In genomic region chr1:145785481-145785880, GRCh38 we compare ENCODE assay signal across 11 cellular contexts. TPM values are rescaled to one million over a fixed set of nuclear protein-coding genes. Genes with fewer than 3 reads are reported as not detected.
DNase-seq lines count a peak whose midpoint lies in the region; ATAC-seq and TF ChIP-seq lines count a peak whose summit lies in the region.
"Had no signal": no experiment of that assay in that cellular context is flagged by ENCODE, and none has a peak within 500 bp of the region (broad histone marks: within the 10 kb centered on the region; RNA-seq: fewer than 3 reads in every experiment).

No MANE protein-coding gene starts in this region.

- no peaks in the 10 kb centered on the region for H3K27me3 ChIP-seq in RWPE2 (ENCODE audit: insufficient read depth, poor library complexity, severe bottlenecking)
- H3K27me3 ChIP-seq in gastroesophageal sphincter: no peaks in the 10 kb centered on the region
- no peaks in the 10 kb centered on the region for H3K27me3 ChIP-seq in neuronal stem cell (ENCODE audit: control insufficient read depth in 3 of 3, insufficient read depth in 3 of 3, low read depth in 1 of 3, low read length in 3 of 3)

- H3K9ac ChIP-seq in neuronal stem cell (ENCODE audit: low read depth, low read length, poor library complexity): no peak overlapping the region

- DNase-seq in RWPE2 (ENCODE audit: low spot score): no peak
- DNase-seq in stimulated activated naive CD8-positive, alpha-beta T cell treated with anti-CD3 and anti-CD28 coated beads, Interleukin-15, Interleukin-2, amounts not matched to agents 100 U/mL and 50 U/mL, for 24 hours: no peak
- no peak for DNase-seq in activated T-cell treated with anti-CD3 and anti-CD28 coated beads, Interleukin-2, amount 50 U/mL, for 1 hour
- no peak for DNase-seq in neuronal stem cell (ENCODE audit: low spot score)
- DNase-seq in mesothelial cell of epicardium (ENCODE audit: low spot score in 2 of 2, unreplicated experiment in 2 of 2): no peak

- peaks cover 5% of the 10 kb centered on the region; the same call in 1 of the 2 replicates for H3K36me3 ChIP-seq in RWPE2 (ENCODE audit: low read depth)
- H3K36me3 ChIP-seq in gastroesophageal sphincter: peaks cover 0 to 23% of the 10 kb centered on the region in 2 donors
- H3K36me3 ChIP-seq in neuronal stem cell (replicated peaks in 1 of 2; ENCODE audit: control insufficient read depth in 2 of 2, insufficient read depth in 2 of 2, low read length in 2 of 2): peaks cover 2 to 44% of the 10 kb centered on the region in 2 donors

- H3K4me1 ChIP-seq in RWPE2 (ENCODE audit: insufficient read depth, poor library complexity, severe bottlenecking): peaks cover 27% of the 10 kb centered on the region
- H3K4me1 ChIP-seq in gastroesophageal sphincter: peaks cover 0 to 41% (median 5%) of the 10 kb centered on the region in 3 donors
- H3K4me1 ChIP-seq in neuronal stem cell (ENCODE audit: control insufficient read depth in 2 of 2, insufficient read depth in 1 of 2, low read depth in 1 of 2, low read length in 2 of 2): no peaks in the 10 kb centered on the region

- TF ChIP-seq POLR2A in gastroesophageal sphincter (IDR thresholded peaks at IDR 0.05): no peak

- H3K4me3 ChIP-seq in RWPE2 (ENCODE audit: severe bottlenecking) (no peak overlapping the region), gastroesophageal sphincter (no peak overlapping the region), neuronal stem cell (ENCODE audit: low read length in 2 of 2) (no peak overlapping the region)
- H3K4me3 ChIP-seq: lung, skin epidermis had no signal

- H3K79me1 ChIP-seq in neuronal stem cell (ENCODE audit: low read depth, low read length): no peaks in the 10 kb centered on the region

- TF ChIP-seq CTCF in RWPE2 (IDR thresholded peaks at IDR 0.05; ENCODE audit: poor library complexity, severe bottlenecking): no peak
- no peak for TF ChIP-seq CTCF in gastroesophageal sphincter (IDR thresholded peaks at IDR 0.05)
- TF ChIP-seq CTCF in mesothelial cell of epicardium (IDR thresholded peaks at IDR 0.05; ENCODE audit: unreplicated experiment): no peak

- 64 to 66% methylated on average over 2 of the region's 2 CpGs for WGBS in gastroesophageal sphincter (ENCODE audit: low coverage in 1 of 2), 2 donors
- WGBS in neuronal stem cell (ENCODE audit: extremely low coverage in 2 of 2, insufficient read length in 2 of 2, insufficient replicate concordance in 1 of 2), 2 donors: no CpG with 5 or more reads among the region's 2 CpGs

- H2BK5ac ChIP-seq in neuronal stem cell (ENCODE audit: low read length): no peak overlapping the region

- ATAC-seq in GM21423 (IDR thresholded peaks at IDR 0.05; ENCODE audit: unreplicated experiment): peak; percentile 59
- 0 out of 3 replicates have a peak, but pooled peaks have one; percentile 33 for ATAC-seq in RWPE2 (ENCODE audit: low read depth)
- no peak for ATAC-seq in gastroesophageal sphincter
- ATAC-seq in stimulated activated naive CD8-positive, alpha-beta T cell treated with anti-CD3 and anti-CD28 coated beads, Interleukin-15, Interleukin-2, amounts not matched to agents 100 U/mL and 50 U/mL, for 24 hours: peak; percentile 49
- ATAC-seq: HCT116 had no signal

- no peak overlapping the region for H2BK120ac ChIP-seq in neuronal stem cell (ENCODE audit: low read depth, low read length)

- no peaks in the 10 kb centered on the region for H3K4me1 Mint-ChIP-seq in mesothelial cell of epicardium

- H3K27me3 Mint-ChIP-seq in mesothelial cell of epicardium (ENCODE audit: low read depth): no peaks in the 10 kb centered on the region

- H3K4ac ChIP-seq in neuronal stem cell (ENCODE audit: low read length): no peak overlapping the region

- no peak overlapping the region for H4K91ac ChIP-seq in neuronal stem cell (ENCODE audit: low read depth, low read length, poor library complexity)

- H2BK15ac ChIP-seq in neuronal stem cell (ENCODE audit: low read length): no peak overlapping the region

- no peak overlapping the region for H2BK12ac ChIP-seq in neuronal stem cell (ENCODE audit: low read length)

- H3K27ac ChIP-seq in RWPE2 (ENCODE audit: poor library complexity, severe bottlenecking): peak overlapping the region; percentile 47
- H3K27ac ChIP-seq in gastroesophageal sphincter: peak overlapping the region in 3 of 4 donors; percentile 75 to 85 (median 82)
- no peak overlapping the region for H3K27ac ChIP-seq in neuronal stem cell (replicated peaks; ENCODE audit: low read length)

- H3K23ac ChIP-seq in neuronal stem cell (ENCODE audit: low read depth, low read length, poor library complexity): no peak overlapping the region

- H3K27ac Mint-ChIP-seq in mesothelial cell of epicardium: no peak overlapping the region

- H3K18ac ChIP-seq in neuronal stem cell (ENCODE audit: low read length): no peak overlapping the region

- no peak for TF ChIP-seq EP300 in gastroesophageal sphincter (IDR thresholded peaks at IDR 0.05)

- H2AK5ac ChIP-seq in neuronal stem cell (ENCODE audit: low read depth, low read length): no peak overlapping the region

- peaks cover 10% of the 10 kb centered on the region for H3K36me3 Mint-ChIP-seq in mesothelial cell of epicardium

- H3K4me3 Mint-ChIP-seq in mesothelial cell of epicardium: no peak overlapping the region
- H3K4me3 Mint-ChIP-seq: T-helper 1 cell treated with Interleukin-12 subunit alpha and Interleukin-12 subunit beta and Interleukin-4 antibody, amounts not matched to agents 30 μg/mL and 1 μg/mL, for 36 hours had no signal

- no peak overlapping the region for H3K4me2 ChIP-seq in neuronal stem cell (ENCODE audit: insufficient read depth, low read length, poor library complexity, severe bottlenecking)

- no peak overlapping the region for H3K14ac ChIP-seq in neuronal stem cell (ENCODE audit: low read length)

- H2AFZ ChIP-seq in neuronal stem cell (ENCODE audit: low read length): no peak overlapping the region

- H4K8ac ChIP-seq in neuronal stem cell (ENCODE audit: low read depth, low read length): no peak overlapping the region

- H3K9me3 Mint-ChIP-seq in mesothelial cell of epicardium: no peaks in the 10 kb centered on the region
- H3K9me3 Mint-ChIP-seq: T-helper 1 cell treated with Interleukin-12 subunit alpha and Interleukin-12 subunit beta and Interleukin-4 antibody, amounts not matched to agents 30 μg/mL and 1 μg/mL, for 36 hours had no signal

- H3K9me3 ChIP-seq in RWPE2 (ENCODE audit: severe bottlenecking) (no peaks in the 10 kb centered on the region), gastroesophageal sphincter (no peaks in the 10 kb centered on the region), neuronal stem cell (replicated peaks in 1 of 2; ENCODE audit: control insufficient read depth in 2 of 2, insufficient read depth in 1 of 2, low read depth in 1 of 2, low read length in 2 of 2) (no peaks in the 10 kb centered on the region)

RNA-seq across cellular contexts. Expression of gene RNF115, which starts 38.4 kb away (rescaled TPM):
- total RNA-seq in gastroesophageal sphincter (10 to 100 TPM; 34.3 to 54.9 (median 39.9) TPM), mesothelial cell of epicardium (13.9 to 15.3 TPM (median 15.0 TPM) in 3 replicates)
- 7.6 TPM for polyA plus RNA-seq in neuronal stem cell (2013, experiment 1 of 2)
- 7.9 TPM for polyA plus RNA-seq in neuronal stem cell (2013, experiment 2 of 2)

RNA-seq across cellular contexts. Expression of gene POLR3C, which starts 38.5 kb away (rescaled TPM):
- total RNA-seq in gastroesophageal sphincter: 10 to 100 TPM; 24.8 to 37.7 (median 29.9) TPM
- polyA plus RNA-seq in neuronal stem cell (2013, experiment 1 of 2): 12.8 TPM
- 12.3 TPM for polyA plus RNA-seq in neuronal stem cell (2013, experiment 2 of 2)
- 32.5 to 34.2 TPM (median 33.5 TPM) in 3 replicates for total RNA-seq in mesothelial cell of epicardium

RNA-seq across cellular contexts. Expression of gene NUDT17, which starts 59.9 kb away (rescaled TPM):
- total RNA-seq in gastroesophageal sphincter: 1 to 10 TPM in 3 of 4 donors, under 1 TPM in 1; 0.40 to 3.5 (median 2.2) TPM
- polyA plus RNA-seq in neuronal stem cell (2013, experiment 1 of 2): 3.9 TPM
- polyA plus RNA-seq in neuronal stem cell (2013, experiment 2 of 2): 3.9 TPM
- total RNA-seq in mesothelial cell of epicardium: 4.7 to 5.4 TPM (median 5.3 TPM) in 3 replicates
